In the genomic region with DNA sequence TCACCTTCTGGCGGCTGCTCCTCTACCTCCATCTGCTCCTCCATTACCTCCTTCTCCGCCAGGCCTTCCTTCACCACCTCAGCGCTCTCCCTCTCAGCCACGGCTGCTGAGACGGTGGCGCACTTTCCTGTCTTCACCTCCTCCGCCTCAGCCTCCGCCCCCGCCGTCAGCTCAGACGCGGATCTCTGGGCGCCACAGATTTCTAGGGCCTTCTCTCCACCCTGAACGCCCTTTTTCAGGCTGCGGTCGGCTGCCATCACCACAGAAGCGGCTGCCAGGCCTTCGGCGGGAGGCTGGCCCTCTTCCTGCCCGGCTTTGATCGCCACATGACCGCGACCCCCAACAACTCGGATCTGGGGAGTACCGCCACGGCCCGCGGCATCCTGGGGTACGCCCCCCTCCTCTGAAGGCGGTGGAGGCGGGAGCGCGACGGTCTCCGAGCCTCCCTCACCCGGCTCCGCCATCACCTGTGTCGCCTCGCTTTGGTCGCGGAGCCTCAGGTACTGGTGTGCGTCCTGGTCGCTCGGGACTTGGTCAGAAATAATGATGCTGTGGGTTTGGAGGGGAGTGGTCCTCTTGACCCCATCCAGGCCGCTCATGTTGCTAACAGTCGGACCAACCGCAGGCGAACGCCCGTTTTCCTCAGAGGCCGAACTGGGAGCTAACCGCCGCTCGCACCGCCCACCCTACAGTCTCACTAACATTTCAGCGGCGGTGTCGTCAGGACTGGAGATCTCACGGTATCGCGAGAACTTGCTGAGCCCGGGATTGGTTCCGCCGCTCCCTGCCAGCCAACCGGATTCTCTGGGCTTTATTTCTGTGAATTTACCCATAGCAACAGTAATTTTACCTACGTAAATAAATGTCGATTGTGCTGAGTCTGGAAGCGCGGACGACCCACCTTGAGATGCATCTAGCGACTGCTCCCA, we compare ENCODE assay signal across 1 cellular context.
TF ChIP-seq lines count a peak whose summit lies in the region.

A gene (minus strand): TSS at position 699 of the 929 bp plus-strand sequence. CDS start 100 bp downstream, at position 599.

TF ChIP-seq in HepG2, 621 proteins besides CTCF, POLR2A, EP300 and RAD21 (continued from another document and continues in another):
- TF ChIP-seq CAMTA2 (CRISPR knock-in tag; IDR thresholded peaks at IDR 0.05; ENCODE audit: borderline replicate concordance) = no peak
- TF ChIP-seq POLR2G (IDR thresholded peaks at IDR 0.05; ENCODE audit: low read depth, low read length) = peak; percentile 97
- TF ChIP-seq, protein P1, sequence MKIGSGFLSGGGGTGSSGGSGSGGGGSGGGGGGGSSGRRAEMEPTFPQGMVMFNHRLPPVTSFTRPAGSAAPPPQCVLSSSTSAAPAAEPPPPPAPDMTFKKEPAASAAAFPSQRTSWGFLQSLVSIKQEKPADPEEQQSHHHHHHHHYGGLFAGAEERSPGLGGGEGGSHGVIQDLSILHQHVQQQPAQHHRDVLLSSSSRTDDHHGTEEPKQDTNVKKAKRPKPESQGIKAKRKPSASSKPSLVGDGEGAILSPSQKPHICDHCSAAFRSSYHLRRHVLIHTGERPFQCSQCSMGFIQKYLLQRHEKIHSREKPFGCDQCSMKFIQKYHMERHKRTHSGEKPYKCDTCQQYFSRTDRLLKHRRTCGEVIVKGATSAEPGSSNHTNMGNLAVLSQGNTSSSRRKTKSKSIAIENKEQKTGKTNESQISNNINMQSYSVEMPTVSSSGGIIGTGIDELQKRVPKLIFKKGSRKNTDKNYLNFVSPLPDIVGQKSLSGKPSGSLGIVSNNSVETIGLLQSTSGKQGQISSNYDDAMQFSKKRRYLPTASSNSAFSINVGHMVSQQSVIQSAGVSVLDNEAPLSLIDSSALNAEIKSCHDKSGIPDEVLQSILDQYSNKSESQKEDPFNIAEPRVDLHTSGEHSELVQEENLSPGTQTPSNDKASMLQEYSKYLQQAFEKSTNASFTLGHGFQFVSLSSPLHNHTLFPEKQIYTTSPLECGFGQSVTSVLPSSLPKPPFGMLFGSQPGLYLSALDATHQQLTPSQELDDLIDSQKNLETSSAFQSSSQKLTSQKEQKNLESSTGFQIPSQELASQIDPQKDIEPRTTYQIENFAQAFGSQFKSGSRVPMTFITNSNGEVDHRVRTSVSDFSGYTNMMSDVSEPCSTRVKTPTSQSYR (CRISPR knock-in tag; IDR thresholded peaks at IDR 0.05; ENCODE audit: borderline replicate concordance) = no peak
- no peak; the same call in none of the 2 replicates for TF ChIP-seq FOXC1 (CRISPR knock-in tag; IDR thresholded peaks at IDR 0.05; ENCODE audit: borderline replicate concordance)
- TF ChIP-seq, protein P2, sequence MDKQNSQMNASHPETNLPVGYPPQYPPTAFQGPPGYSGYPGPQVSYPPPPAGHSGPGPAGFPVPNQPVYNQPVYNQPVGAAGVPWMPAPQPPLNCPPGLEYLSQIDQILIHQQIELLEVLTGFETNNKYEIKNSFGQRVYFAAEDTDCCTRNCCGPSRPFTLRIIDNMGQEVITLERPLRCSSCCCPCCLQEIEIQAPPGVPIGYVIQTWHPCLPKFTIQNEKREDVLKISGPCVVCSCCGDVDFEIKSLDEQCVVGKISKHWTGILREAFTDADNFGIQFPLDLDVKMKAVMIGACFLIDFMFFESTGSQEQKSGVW (CRISPR knock-in tag; IDR thresholded peaks at IDR 0.05; ENCODE audit: borderline replicate concordance) = no peak
- TF ChIP-seq HOXA9 (CRISPR knock-in tag; IDR thresholded peaks at IDR 0.05; ENCODE audit: borderline replicate concordance) = no peak
- TF ChIP-seq ZC3H4 (CRISPR knock-in tag; IDR thresholded peaks at IDR 0.05; ENCODE audit: borderline replicate concordance) = no peak; the same call in 1 of the 2 replicates
- TF ChIP-seq, protein P3, sequence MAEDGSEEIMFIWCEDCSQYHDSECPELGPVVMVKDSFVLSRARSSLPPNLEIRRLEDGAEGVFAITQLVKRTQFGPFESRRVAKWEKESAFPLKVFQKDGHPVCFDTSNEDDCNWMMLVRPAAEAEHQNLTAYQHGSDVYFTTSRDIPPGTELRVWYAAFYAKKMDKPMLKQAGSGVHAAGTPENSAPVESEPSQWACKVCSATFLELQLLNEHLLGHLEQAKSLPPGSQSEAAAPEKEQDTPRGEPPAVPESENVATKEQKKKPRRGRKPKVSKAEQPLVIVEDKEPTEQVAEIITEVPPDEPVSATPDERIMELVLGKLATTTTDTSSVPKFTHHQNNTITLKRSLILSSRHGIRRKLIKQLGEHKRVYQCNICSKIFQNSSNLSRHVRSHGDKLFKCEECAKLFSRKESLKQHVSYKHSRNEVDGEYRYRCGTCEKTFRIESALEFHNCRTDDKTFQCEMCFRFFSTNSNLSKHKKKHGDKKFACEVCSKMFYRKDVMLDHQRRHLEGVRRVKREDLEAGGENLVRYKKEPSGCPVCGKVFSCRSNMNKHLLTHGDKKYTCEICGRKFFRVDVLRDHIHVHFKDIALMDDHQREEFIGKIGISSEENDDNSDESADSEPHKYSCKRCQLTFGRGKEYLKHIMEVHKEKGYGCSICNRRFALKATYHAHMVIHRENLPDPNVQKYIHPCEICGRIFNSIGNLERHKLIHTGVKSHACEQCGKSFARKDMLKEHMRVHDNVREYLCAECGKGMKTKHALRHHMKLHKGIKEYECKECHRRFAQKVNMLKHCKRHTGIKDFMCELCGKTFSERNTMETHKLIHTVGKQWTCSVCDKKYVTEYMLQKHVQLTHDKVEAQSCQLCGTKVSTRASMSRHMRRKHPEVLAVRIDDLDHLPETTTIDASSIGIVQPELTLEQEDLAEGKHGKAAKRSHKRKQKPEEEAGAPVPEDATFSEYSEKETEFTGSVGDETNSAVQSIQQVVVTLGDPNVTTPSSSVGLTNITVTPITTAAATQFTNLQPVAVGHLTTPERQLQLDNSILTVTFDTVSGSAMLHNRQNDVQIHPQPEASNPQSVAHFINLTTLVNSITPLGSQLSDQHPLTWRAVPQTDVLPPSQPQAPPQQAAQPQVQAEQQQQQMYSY (CRISPR knock-in tag; IDR thresholded peaks at IDR 0.05) = peak; percentile 52; the same call in 1 of the 2 replicates
- TF ChIP-seq KDM3A (CRISPR knock-in tag; IDR thresholded peaks at IDR 0.05; ENCODE audit: low read depth) = peak; percentile 81; the same call in 1 of the 2 replicates
- peak; percentile 68; the same call in 1 of the 2 replicates for TF ChIP-seq ZNF879 (CRISPR knock-in tag; IDR thresholded peaks at IDR 0.05)
- TF ChIP-seq TCF12 (IDR thresholded peaks at IDR 0.05) = no peak
- TF ChIP-seq TCF12 (CRISPR knock-in tag; IDR thresholded peaks at IDR 0.05) = no peak; the same call in 1 of the 2 replicates
- peak; percentile 97; the same call in 1 of the 2 replicates for TF ChIP-seq MTF2 (CRISPR knock-in tag; IDR thresholded peaks at IDR 0.05; ENCODE audit: borderline replicate concordance)
- TF ChIP-seq TEAD3 (CRISPR knock-in tag; optimal IDR thresholded peaks at IDR 0.05; ENCODE audit: borderline replicate concordance) = no peak
- no peak for TF ChIP-seq ZBTB1 (CRISPR knock-in tag; IDR thresholded peaks at IDR 0.05; ENCODE audit: borderline replicate concordance)
- TF ChIP-seq NONO (IDR thresholded peaks at IDR 0.05) = no peak
- peak; percentile 63; the same call in 1 of the 2 replicates for TF ChIP-seq NONO (CRISPR knock-in tag; conservative IDR thresholded peaks at IDR 0.05)
- peak; percentile 68; the same call in 1 of the 2 replicates for TF ChIP-seq ZNF749 (CRISPR knock-in tag; IDR thresholded peaks at IDR 0.05; ENCODE audit: borderline replicate concordance)
- no peak for TF ChIP-seq FOXO1 (CRISPR knock-in tag; IDR thresholded peaks at IDR 0.05)
- TF ChIP-seq, protein P4, sequence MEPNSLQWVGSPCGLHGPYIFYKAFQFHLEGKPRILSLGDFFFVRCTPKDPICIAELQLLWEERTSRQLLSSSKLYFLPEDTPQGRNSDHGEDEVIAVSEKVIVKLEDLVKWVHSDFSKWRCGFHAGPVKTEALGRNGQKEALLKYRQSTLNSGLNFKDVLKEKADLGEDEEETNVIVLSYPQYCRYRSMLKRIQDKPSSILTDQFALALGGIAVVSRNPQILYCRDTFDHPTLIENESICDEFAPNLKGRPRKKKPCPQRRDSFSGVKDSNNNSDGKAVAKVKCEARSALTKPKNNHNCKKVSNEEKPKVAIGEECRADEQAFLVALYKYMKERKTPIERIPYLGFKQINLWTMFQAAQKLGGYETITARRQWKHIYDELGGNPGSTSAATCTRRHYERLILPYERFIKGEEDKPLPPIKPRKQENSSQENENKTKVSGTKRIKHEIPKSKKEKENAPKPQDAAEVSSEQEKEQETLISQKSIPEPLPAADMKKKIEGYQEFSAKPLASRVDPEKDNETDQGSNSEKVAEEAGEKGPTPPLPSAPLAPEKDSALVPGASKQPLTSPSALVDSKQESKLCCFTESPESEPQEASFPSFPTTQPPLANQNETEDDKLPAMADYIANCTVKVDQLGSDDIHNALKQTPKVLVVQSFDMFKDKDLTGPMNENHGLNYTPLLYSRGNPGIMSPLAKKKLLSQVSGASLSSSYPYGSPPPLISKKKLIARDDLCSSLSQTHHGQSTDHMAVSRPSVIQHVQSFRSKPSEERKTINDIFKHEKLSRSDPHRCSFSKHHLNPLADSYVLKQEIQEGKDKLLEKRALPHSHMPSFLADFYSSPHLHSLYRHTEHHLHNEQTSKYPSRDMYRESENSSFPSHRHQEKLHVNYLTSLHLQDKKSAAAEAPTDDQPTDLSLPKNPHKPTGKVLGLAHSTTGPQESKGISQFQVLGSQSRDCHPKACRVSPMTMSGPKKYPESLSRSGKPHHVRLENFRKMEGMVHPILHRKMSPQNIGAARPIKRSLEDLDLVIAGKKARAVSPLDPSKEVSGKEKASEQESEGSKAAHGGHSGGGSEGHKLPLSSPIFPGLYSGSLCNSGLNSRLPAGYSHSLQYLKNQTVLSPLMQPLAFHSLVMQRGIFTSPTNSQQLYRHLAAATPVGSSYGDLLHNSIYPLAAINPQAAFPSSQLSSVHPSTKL (CRISPR knock-in tag; IDR thresholded peaks at IDR 0.05) = peak; percentile 26; the same call in 1 of the 2 replicates
- no peak for TF ChIP-seq SYNCRIP (IDR thresholded peaks at IDR 0.05; ENCODE audit: insufficient read depth, low read depth, low read length)
- TF ChIP-seq MTA1 (CRISPR knock-in tag; IDR thresholded peaks at IDR 0.05; ENCODE audit: borderline replicate concordance) = peak; percentile 90
- TF ChIP-seq ZNF660 (CRISPR knock-in tag; IDR thresholded peaks at IDR 0.05; ENCODE audit: borderline replicate concordance, low read depth) = no peak
- TF ChIP-seq, protein P5, sequence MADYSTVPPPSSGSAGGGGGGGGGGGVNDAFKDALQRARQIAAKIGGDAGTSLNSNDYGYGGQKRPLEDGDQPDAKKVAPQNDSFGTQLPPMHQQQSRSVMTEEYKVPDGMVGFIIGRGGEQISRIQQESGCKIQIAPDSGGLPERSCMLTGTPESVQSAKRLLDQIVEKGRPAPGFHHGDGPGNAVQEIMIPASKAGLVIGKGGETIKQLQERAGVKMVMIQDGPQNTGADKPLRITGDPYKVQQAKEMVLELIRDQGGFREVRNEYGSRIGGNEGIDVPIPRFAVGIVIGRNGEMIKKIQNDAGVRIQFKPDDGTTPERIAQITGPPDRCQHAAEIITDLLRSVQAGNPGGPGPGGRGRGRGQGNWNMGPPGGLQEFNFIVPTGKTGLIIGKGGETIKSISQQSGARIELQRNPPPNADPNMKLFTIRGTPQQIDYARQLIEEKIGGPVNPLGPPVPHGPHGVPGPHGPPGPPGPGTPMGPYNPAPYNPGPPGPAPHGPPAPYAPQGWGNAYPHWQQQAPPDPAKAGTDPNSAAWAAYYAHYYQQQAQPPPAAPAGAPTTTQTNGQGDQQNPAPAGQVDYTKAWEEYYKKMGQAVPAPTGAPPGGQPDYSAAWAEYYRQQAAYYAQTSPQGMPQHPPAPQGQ (CRISPR knock-in tag; IDR thresholded peaks at IDR 0.05; ENCODE audit: borderline replicate concordance) = no peak
- TF ChIP-seq ARNT2 (CRISPR knock-in tag; IDR thresholded peaks at IDR 0.05; ENCODE audit: low read depth) = peak; percentile 84
- TF ChIP-seq, protein P6, sequence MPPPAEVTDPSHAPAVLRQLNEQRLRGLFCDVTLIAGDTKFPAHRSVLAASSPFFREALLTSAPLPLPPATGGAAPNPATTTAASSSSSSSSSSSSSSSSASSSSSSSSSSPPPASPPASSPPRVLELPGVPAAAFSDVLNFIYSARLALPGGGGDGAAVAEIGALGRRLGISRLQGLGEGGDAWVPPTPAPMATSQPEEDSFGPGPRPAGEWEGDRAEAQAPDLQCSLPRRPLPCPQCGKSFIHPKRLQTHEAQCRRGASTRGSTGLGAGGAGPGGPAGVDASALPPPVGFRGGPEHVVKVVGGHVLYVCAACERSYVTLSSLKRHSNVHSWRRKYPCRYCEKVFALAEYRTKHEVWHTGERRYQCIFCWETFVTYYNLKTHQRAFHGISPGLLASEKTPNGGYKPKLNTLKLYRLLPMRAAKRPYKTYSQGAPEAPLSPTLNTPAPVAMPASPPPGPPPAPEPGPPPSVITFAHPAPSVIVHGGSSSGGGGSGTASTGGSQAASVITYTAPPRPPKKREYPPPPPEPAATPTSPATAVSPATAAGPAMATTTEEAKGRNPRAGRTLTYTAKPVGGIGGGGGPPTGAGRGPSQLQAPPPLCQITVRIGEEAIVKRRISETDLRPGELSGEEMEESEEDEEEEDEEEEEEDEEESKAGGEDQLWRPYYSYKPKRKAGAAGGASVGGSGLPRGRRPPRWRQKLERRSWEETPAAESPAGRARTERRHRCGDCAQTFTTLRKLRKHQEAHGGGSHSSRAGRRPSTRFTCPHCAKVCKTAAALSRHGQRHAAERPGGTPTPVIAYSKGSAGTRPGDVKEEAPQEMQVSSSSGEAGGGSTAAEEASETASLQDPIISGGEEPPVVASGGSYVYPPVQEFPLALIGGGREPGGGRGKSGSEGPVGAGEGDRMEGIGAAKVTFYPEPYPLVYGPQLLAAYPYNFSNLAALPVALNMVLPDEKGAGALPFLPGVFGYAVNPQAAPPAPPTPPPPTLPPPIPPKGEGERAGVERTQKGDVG (CRISPR knock-in tag; IDR thresholded peaks at IDR 0.05; ENCODE audit: borderline replicate concordance) = peak; percentile 77
- TF ChIP-seq SRSF9 (IDR thresholded peaks at IDR 0.05; ENCODE audit: borderline replicate concordance, insufficient read depth, low read depth, low read length, poor library complexity, severe bottlenecking) = no peak
- no peak for TF ChIP-seq CHD4 (IDR thresholded peaks at IDR 0.05; ENCODE audit: borderline replicate concordance, low read length)
- peak; percentile 34; the same call in 1 of the 2 replicates for TF ChIP-seq RXRB (CRISPR knock-in tag; IDR thresholded peaks at IDR 0.05; ENCODE audit: borderline replicate concordance)
- TF ChIP-seq, protein P7, sequence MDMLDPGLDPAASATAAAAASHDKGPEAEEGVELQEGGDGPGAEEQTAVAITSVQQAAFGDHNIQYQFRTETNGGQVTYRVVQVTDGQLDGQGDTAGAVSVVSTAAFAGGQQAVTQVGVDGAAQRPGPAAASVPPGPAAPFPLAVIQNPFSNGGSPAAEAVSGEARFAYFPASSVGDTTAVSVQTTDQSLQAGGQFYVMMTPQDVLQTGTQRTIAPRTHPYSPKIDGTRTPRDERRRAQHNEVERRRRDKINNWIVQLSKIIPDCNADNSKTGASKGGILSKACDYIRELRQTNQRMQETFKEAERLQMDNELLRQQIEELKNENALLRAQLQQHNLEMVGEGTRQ (IDR thresholded peaks at IDR 0.05; ENCODE audit: low read depth, low read length) = no peak
- TF ChIP-seq, protein P7 (CRISPR knock-in tag; IDR thresholded peaks at IDR 0.05; ENCODE audit: borderline replicate concordance) = no peak
- TF ChIP-seq NCOR1 (IDR thresholded peaks at IDR 0.05; ENCODE audit: borderline replicate concordance, low read length) = no peak
- 0 out of 2 replicates have a peak, but pooled peaks have one; percentile 63 for TF ChIP-seq THYN1 (CRISPR knock-in tag; IDR thresholded peaks at IDR 0.05; ENCODE audit: borderline replicate concordance, low read depth)
